Comparison of ENCODE assay signal across 9 cellular contexts in genomic region chr2:53913721-53914120, GRCh38. TPM values are rescaled to one million over a fixed set of nuclear protein-coding genes. Genes with fewer than 3 reads are reported as not detected.
DNase-seq lines count a peak whose midpoint lies in the region; ATAC-seq, FAIRE-seq and TF ChIP-seq lines count a peak whose summit lies in the region.
"Had no signal": no experiment of that assay in that cellular context is flagged by ENCODE, and none has a peak within 500 bp of the region (broad histone marks: within the 10 kb centered on the region; RNA-seq: fewer than 3 reads in every experiment).

No MANE protein-coding gene starts in this region.

- H3K36me3 Mint-ChIP-seq in activated naive CD8-positive, alpha-beta T cell treated with anti-CD3 and anti-CD28 coated beads, Interleukin-2, amount 10 ng/mL, durations not matched to agents 7 days and 5 days, result peaks cover 27% of the 10 kb centered on the region

- H3K9ac ChIP-seq in kidney (ENCODE audit: low read length in 2 of 2), result no peak overlapping the region

- H3K27me3 Mint-ChIP-seq in activated naive CD8-positive, alpha-beta T cell treated with anti-CD3 and anti-CD28 coated beads, Interleukin-2, amount 10 ng/mL, durations not matched to agents 7 days and 5 days, result no peaks in the 10 kb centered on the region

- H3K9me3 Mint-ChIP-seq in activated naive CD8-positive, alpha-beta T cell treated with anti-CD3 and anti-CD28 coated beads, Interleukin-2, amount 10 ng/mL, durations not matched to agents 7 days and 5 days, result no peaks in the 10 kb centered on the region

- TF ChIP-seq CTCF in kidney (IDR thresholded peaks at IDR 0.05; ENCODE audit: borderline replicate concordance, extremely low read depth, insufficient read depth), result no peak

- H3K4me1 Mint-ChIP-seq in activated naive CD8-positive, alpha-beta T cell treated with anti-CD3 and anti-CD28 coated beads, Interleukin-2, amount 10 ng/mL, durations not matched to agents 7 days and 5 days, result peaks cover 8% of the 10 kb centered on the region

- DNase-seq in Caki2 (ENCODE audit: low read depth) (peak; percentile 14), kidney (no peak), COLO829 (ENCODE audit: low spot score) (no peak), iPS-NIHi7 (ENCODE audit: extremely low spot score) (no peak)
- DNase-seq in activated naive CD8-positive, alpha-beta T cell treated with anti-CD3 and anti-CD28 coated beads, Interleukin-2, amount 10 ng/mL, durations not matched to agents 7 days and 5 days, result no peak
- peak; percentile 49 for DNase-seq in stimulated activated CD4-positive, alpha-beta T cell treated with anti-CD3 and anti-CD28 coated beads, Interleukin-1b, Interleukin-23, amount 100 ng/mL, for 48 hours

- H3K27ac ChIP-seq in kidney (ENCODE audit: low read depth in 2 of 2, low read length in 2 of 2), result no peak overlapping the region

- in situ Hi-C loops in Caki2 (cut with HindIII; ENCODE audit: low pct_unique_long_range_greater_than_20kb, low sequenced_read_pairs), result no loop called here

- intact Hi-C loops in kidney (cut with DNase I), result no loop called here

- POLR2A ChIA-PET in activated naive CD8-positive, alpha-beta T cell treated with anti-CD3 and anti-CD28 coated beads, Interleukin-2, amount 10 ng/mL, durations not matched to agents 7 days and 5 days (lab: Charles Lee), result interaction anchor here (0.6 kb wide), 1 partner anchor 1212 kb away, joined by 3 read pairs; no protein-coding TSS in a partner anchor

- H3K4me3 ChIP-seq in kidney (ENCODE audit: low read length in 2 of 2), result no peak overlapping the region

- H3K27ac Mint-ChIP-seq in activated naive CD8-positive, alpha-beta T cell treated with anti-CD3 and anti-CD28 coated beads, Interleukin-2, amount 10 ng/mL, durations not matched to agents 7 days and 5 days, result peak overlapping the region; percentile 79

- FAIRE-seq in kidney (lab: Jason Lieb, UNC), result no peak
- FAIRE-seq: H1 had no signal

- peak overlapping the region; percentile 33 for H3K4me3 Mint-ChIP-seq in activated naive CD8-positive, alpha-beta T cell treated with anti-CD3 and anti-CD28 coated beads, Interleukin-2, amount 10 ng/mL, durations not matched to agents 7 days and 5 days

- no peaks in the 10 kb centered on the region for H3K9me3 ChIP-seq in kidney (ENCODE audit: control insufficient read depth in 1 of 2, low read length in 2 of 2)

- peaks cover 0 to 4% of the 10 kb centered on the region in 2 donors for H3K4me1 ChIP-seq in kidney (ENCODE audit: control insufficient read depth in 1 of 2, insufficient read depth in 1 of 2, low read depth in 1 of 2, low read length in 2 of 2)

- peaks cover 4 to 16% of the 10 kb centered on the region in 2 donors for H3K36me3 ChIP-seq in kidney (ENCODE audit: control insufficient read depth in 1 of 2, insufficient read depth in 2 of 2, low read length in 2 of 2)

- peak; percentile 98 for ATAC-seq in GM19463 (IDR thresholded peaks at IDR 0.05; ENCODE audit: unreplicated experiment)
- peak; percentile 90 for ATAC-seq in HG03558 (IDR thresholded peaks at IDR 0.05; ENCODE audit: extremely low read depth, unreplicated experiment)
- peak; percentile 100 for ATAC-seq in activated naive CD8-positive, alpha-beta T cell treated with anti-CD3 and anti-CD28 coated beads, Interleukin-2, amount 10 ng/mL, durations not matched to agents 7 days and 5 days (ENCODE audit: low read depth)

RNA-seq across cellular contexts. Expression of gene GPR75, which starts 54.0 kb away (rescaled TPM):
- not detected in 2 replicates for total RNA-seq in Caki2 (2014; rRNA removed; shearing (Covaris generic); ENCODE audit: low replicate concordance)
- total RNA-seq in activated naive CD8-positive, alpha-beta T cell treated with anti-CD3 and anti-CD28 coated beads, Interleukin-2, amount 10 ng/mL, durations not matched to agents 7 days and 5 days, result 1 to 10 TPM; 2.9 to 3.3 TPM
- 2.4 TPM for total RNA-seq in kidney
- 0.17 TPM for polyA plus RNA-seq in kidney (ENCODE audit: insufficient read depth, low read depth, low replicate concordance)

RNA-seq across cellular contexts. Expression of gene PSME4, which starts 57.1 kb away (rescaled TPM):
- 10.5 and 13.0 TPM in 2 replicates for total RNA-seq in Caki2 (2014; rRNA removed; shearing (Covaris generic); ENCODE audit: low replicate concordance)
- total RNA-seq in activated naive CD8-positive, alpha-beta T cell treated with anti-CD3 and anti-CD28 coated beads, Interleukin-2, amount 10 ng/mL, durations not matched to agents 7 days and 5 days, result 10 to 100 TPM; 52.6 to 54.2 TPM
- 41.7 TPM for total RNA-seq in kidney
- polyA plus RNA-seq in kidney (ENCODE audit: insufficient read depth, low read depth, low replicate concordance), result 23.4 TPM

Comparison
In these comparisons a context has a peak if more than half of its experiments do, and no peak if none do; other contexts are left out.
1. DNase-seq: peak in Caki2 (single experiment) and stimulated activated CD4-positive, alpha-beta T cell treated with anti-CD3 and anti-CD28 coated beads, Interleukin-1b, Interleukin-23, amount 100 ng/mL, for 48 hours (single experiment); none in activated naive CD8-positive, alpha-beta T cell treated with anti-CD3 and anti-CD28 coated beads, Interleukin-2, amount 10 ng/mL, durations not matched to agents 7 days and 5 days (single experiment), kidney (single experiment), COLO829 (single experiment) and iPS-NIHi7 (single experiment).
2. Peak in every context shown above with its lines, with median percentiles within 50 percentile points of each other: ATAC-seq.